8 cellular contexts compared by ENCODE assay signal in genomic region chr5:149265559-149265958, GRCh38. TPM values are rescaled to one million over a fixed set of nuclear protein-coding genes. Genes with fewer than 3 reads are reported as not detected.
DNase-seq lines count a peak whose midpoint lies in the region; ATAC-seq and TF ChIP-seq lines count a peak whose summit lies in the region.

No MANE protein-coding gene starts in this region.

- no peaks in the 10 kb centered on the region for H4K20me1 ChIP-seq in GM23248 (ENCODE audit: insufficient read depth)

- no peak for ATAC-seq in GM18873 (IDR thresholded peaks at IDR 0.05; ENCODE audit: low FRiP score, unreplicated experiment)

- no peak overlapping the region for H3K4me2 ChIP-seq in GM23248 (ENCODE audit: unreplicated experiment)

- no peak overlapping the region for H3K9ac ChIP-seq in GM23248

- CTCF ChIA-PET in CD4-positive, alpha-beta memory T cell (lab: Charles Lee; ENCODE audit: partially characterized antibody) = interaction anchor here (0.8 to 10.8 kb wide), 19 partner anchors 11 to 133 kb away, joined by 3 to 190 read pairs (median 6); partner anchors contain the start of gene ABLIM3
- CTCF ChIA-PET in activated naive CD4-positive, alpha-beta T cell treated with anti-CD3 and anti-CD28 coated beads, Interleukin-2, amount 10 ng/mL, durations not matched to agents 7 days and 5 days (lab: Charles Lee) = interaction anchor here (0.7 to 6.1 kb wide), 23 partner anchors 9 to 299 kb away, joined by 3 to 144 read pairs (median 4); partner anchors contain the start of gene ABLIM3

- TF ChIP-seq CTCF in 22Rv1 (IDR thresholded peaks at IDR 0.05) = peak; percentile 9; the same call in 1 of the 2 replicates
- TF ChIP-seq CTCF in VCaP (conservative IDR thresholded peaks at IDR 0.05) = peak; percentile 49
- TF ChIP-seq CTCF in right atrium auricular region (IDR thresholded peaks at IDR 0.05) = peak; percentile 37 to 69

- H3K27me3 ChIP-seq in GM23248 (replicated peaks; ENCODE audit: insufficient read depth) = 0 out of 2 replicates have a peak, but pooled peaks cover 8% of the 10 kb centered on the region
- no peaks in the 10 kb centered on the region for H3K27me3 ChIP-seq in right atrium auricular region
- peaks cover 3% of the 10 kb centered on the region for H3K27me3 ChIP-seq in CD4-positive, alpha-beta memory T cell (ENCODE audit: insufficient read depth, low read length)

- peaks cover 8% of the 10 kb centered on the region in 2 donors for H3K27me3 Mint-ChIP-seq in CD4-positive, alpha-beta memory T cell
- H3K27me3 Mint-ChIP-seq in activated naive CD4-positive, alpha-beta T cell treated with anti-CD3 and anti-CD28 coated beads, Interleukin-2, amount 10 ng/mL, durations not matched to agents 7 days and 5 days = peaks cover 54% of the 10 kb centered on the region

- peaks cover 0 to 7% (median 6%) of the 10 kb centered on the region in 4 donors for H3K4me1 Mint-ChIP-seq in CD4-positive, alpha-beta memory T cell
- H3K4me1 Mint-ChIP-seq in activated naive CD4-positive, alpha-beta T cell treated with anti-CD3 and anti-CD28 coated beads, Interleukin-2, amount 10 ng/mL, durations not matched to agents 7 days and 5 days = peaks cover 8% of the 10 kb centered on the region

- H3K36me3 Mint-ChIP-seq in CD4-positive, alpha-beta memory T cell = peaks cover 0 to 10% of the 10 kb centered on the region in 2 donors
- H3K36me3 Mint-ChIP-seq in activated naive CD4-positive, alpha-beta T cell treated with anti-CD3 and anti-CD28 coated beads, Interleukin-2, amount 10 ng/mL, durations not matched to agents 7 days and 5 days = no peaks in the 10 kb centered on the region

- in situ Hi-C loops in GM23248 (cut with MboI) = no loop called here

- H3K27ac ChIP-seq in 22Rv1 (no peak overlapping the region), GM23248 (no peak overlapping the region), VCaP (no peak overlapping the region), right atrium auricular region (no peak overlapping the region)
- no peak overlapping the region for H3K27ac ChIP-seq in CD4-positive, alpha-beta memory T cell (ENCODE audit: low read depth, low read length)

- H3K4me3 ChIP-seq in GM23248 (no peak overlapping the region), right atrium auricular region (no peak overlapping the region)
- no peak overlapping the region for H3K4me3 ChIP-seq in CD4-positive, alpha-beta memory T cell (ENCODE audit: low read length in 2 of 2)

- H3K79me2 ChIP-seq in GM23248 (ENCODE audit: insufficient read depth) = no peaks in the 10 kb centered on the region

- H3K4me1 ChIP-seq in GM23248 (ENCODE audit: insufficient read depth) (no peaks in the 10 kb centered on the region), right atrium auricular region (peaks cover 0 to 6% of the 10 kb centered on the region in 2 donors)
- H3K4me1 ChIP-seq in CD4-positive, alpha-beta memory T cell (ENCODE audit: insufficient read depth, low read length) = no peaks in the 10 kb centered on the region

- H3K9me2 ChIP-seq in GM23248 (ENCODE audit: insufficient read depth) = no peaks in the 10 kb centered on the region

- peak; percentile 86 for DNase-seq in GM23248
- no peak for DNase-seq in right atrium auricular region (ENCODE audit: low spot score)
- DNase-seq in CD4-positive, alpha-beta memory T cell = no peak
- DNase-seq in activated naive CD4-positive, alpha-beta T cell treated with anti-CD3 and anti-CD28 coated beads, Interleukin-2, amount 10 ng/mL, durations not matched to agents 7 days and 5 days = no peak
- no peak for DNase-seq in HuH-7.5 (ENCODE audit: low spot score)

- no peak overlapping the region for H3K27ac Mint-ChIP-seq in CD4-positive, alpha-beta memory T cell
- no peak overlapping the region for H3K27ac Mint-ChIP-seq in activated naive CD4-positive, alpha-beta T cell treated with anti-CD3 and anti-CD28 coated beads, Interleukin-2, amount 10 ng/mL, durations not matched to agents 7 days and 5 days

- intact Hi-C loops in CD4-positive, alpha-beta memory T cell (cut with micrococcal nuclease) = loop anchor here (5.0 kb wide), 1 partner anchor 443 kb away; no protein-coding TSS in a partner anchor

- no peak overlapping the region for H3K4me3 Mint-ChIP-seq in CD4-positive, alpha-beta memory T cell
- no peak overlapping the region for H3K4me3 Mint-ChIP-seq in activated naive CD4-positive, alpha-beta T cell treated with anti-CD3 and anti-CD28 coated beads, Interleukin-2, amount 10 ng/mL, durations not matched to agents 7 days and 5 days

- WGBS in GM23248 (ENCODE audit: low coverage in 1 of 2, low lambda C conversion rate in 2 of 2, missing lambda C conversion rate in 2 of 2), 2 experiments = 15 to 16% methylated on average over 5 of the region's 5 CpGs

- H2AFZ ChIP-seq in GM23248 = no peak overlapping the region

- POLR2A ChIA-PET in CD4-positive, alpha-beta memory T cell (lab: Charles Lee; ENCODE audit: partially characterized antibody) = interaction anchor here (1.6 kb wide), 1 partner anchor 124 kb away, joined by 7 read pairs; the partner anchor contains the start of gene ABLIM3

- no peaks in the 10 kb centered on the region for H3F3A ChIP-seq in GM23248 (ENCODE audit: insufficient read depth)

- H3K9me3 ChIP-seq in GM23248 (ENCODE audit: low read depth) = no peaks in the 10 kb centered on the region
- H3K9me3 ChIP-seq in right atrium auricular region = peaks cover 4 to 9% of the 10 kb centered on the region in 2 donors
- H3K9me3 ChIP-seq in CD4-positive, alpha-beta memory T cell (ENCODE audit: control insufficient read depth in 1 of 2, low read length in 2 of 2) = no peaks in the 10 kb centered on the region

- peaks cover 5 to 21% (median 12%) of the 10 kb centered on the region in 8 donors for H3K9me3 Mint-ChIP-seq in CD4-positive, alpha-beta memory T cell
- no peaks in the 10 kb centered on the region for H3K9me3 Mint-ChIP-seq in activated naive CD4-positive, alpha-beta T cell treated with anti-CD3 and anti-CD28 coated beads, Interleukin-2, amount 10 ng/mL, durations not matched to agents 7 days and 5 days

- H3K36me3 ChIP-seq in GM23248 (ENCODE audit: low read depth) (no peaks in the 10 kb centered on the region), right atrium auricular region (no peaks in the 10 kb centered on the region)
- no peaks in the 10 kb centered on the region for H3K36me3 ChIP-seq in CD4-positive, alpha-beta memory T cell (ENCODE audit: insufficient read depth, low read length)

RNA-seq across cellular contexts. Expression of gene AFAP1L1, which starts 6.1 kb away (rescaled TPM):
- 0.38 and 0.76 TPM in 2 replicates for total RNA-seq in GM23248 (2014; rRNA removed; shearing (Covaris generic))
- 0.90 and 1.3 TPM in 2 replicates for polyA plus RNA-seq in GM23248 (2016; fragmentation: Nextera tagmentation; extraction: Ambion mirVana)
- 10 to 100 TPM; 45.6 to 48.9 TPM for total RNA-seq in right atrium auricular region
- not detected for total RNA-seq in CD4-positive, alpha-beta memory T cell
- not detected for polyA plus RNA-seq in CD4-positive, alpha-beta memory T cell

Comparison
In these comparisons a context has a peak if more than half of its experiments do, and no peak if none do; other contexts are left out.
1. RNA of gene AFAP1L1, which starts 6.1 kb away (total RNA-seq): 45.6 to 48.9 TPM in right atrium auricular region; 0.38 to 0.76 TPM in GM23248 and not detected in CD4-positive, alpha-beta memory T cell; every median in the first group is over 10 times any median in the second.
2. Peak in every context shown above with its lines, with median percentiles within 50 percentile points of each other: CTCF ChIP-seq.